ENCODE assay signal across 8 cellular contexts in the genomic region with DNA sequence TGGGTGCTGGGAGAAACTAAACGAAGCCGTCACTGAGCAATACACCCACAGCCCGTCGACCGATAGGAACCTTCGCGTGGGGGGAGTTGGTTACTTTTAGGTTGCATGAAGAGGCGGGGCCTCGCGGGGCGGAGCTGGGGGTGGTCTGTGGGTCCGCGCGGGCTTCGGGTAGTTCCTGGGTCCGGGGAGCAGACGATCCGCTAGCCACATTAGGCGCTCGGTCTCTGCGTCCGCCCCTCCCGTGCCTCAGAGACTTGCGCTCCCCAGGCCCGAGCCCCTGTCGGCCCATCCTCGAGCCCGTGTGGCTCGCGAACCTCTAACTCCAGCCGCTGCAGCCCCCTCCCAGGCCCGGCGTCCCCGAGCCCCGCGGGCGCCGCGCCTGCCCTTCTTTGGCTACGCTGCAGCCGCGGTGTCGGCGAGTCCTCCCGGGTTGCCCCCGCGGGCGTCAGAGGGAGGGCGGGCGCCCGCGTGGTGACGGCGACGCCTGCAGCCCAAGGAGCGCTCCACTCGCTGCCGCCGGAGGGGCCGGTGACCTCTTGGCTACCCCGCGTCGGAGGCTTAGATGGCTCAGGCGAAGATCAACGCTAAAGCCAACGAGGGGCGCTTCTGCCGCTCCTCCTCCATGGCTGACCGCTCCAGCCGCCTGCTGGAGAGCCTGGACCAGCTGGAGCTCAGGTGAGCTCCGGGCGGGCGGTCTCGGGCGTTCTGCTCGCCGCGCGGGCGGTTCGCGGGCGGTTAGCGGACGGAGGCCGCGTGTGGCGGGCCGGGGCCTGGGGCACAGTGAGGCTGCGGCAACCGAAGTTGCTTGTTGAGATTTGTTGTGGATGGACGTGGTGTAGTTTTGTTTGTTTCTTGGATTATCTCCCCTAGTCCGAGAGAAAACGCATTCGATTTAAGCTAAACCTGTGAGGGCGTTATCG. TPM values are rescaled to one million over a fixed set of nuclear protein-coding genes. Genes with fewer than 3 reads are reported as not detected.
DNase-seq lines count a peak whose midpoint lies in the region; ATAC-seq and TF ChIP-seq lines count a peak whose summit lies in the region.

BAG2 (plus strand) TSS at position 191 of the 920 bp plus-strand sequence; CDS start at position 563, 372 bp downstream.

- CTCF ChIA-PET in GM10248 (lab: Yijun Ruan, JAX) = interaction anchor here (0.8 to 2.1 kb wide), 9 partner anchors 11 to 311 kb away, joined by 3 to 11 read pairs (median 3); partner anchors contain the start of gene PRIM2

- peak within 1 kb of the TSS; percentile 83 to 96 for H3K27ac ChIP-seq in ovary
- peak within 1 kb of the TSS; percentile 69 to 95 (median 93) for H3K27ac ChIP-seq in thyroid gland

- no peak for TF ChIP-seq EP300 in ovary (IDR thresholded peaks at IDR 0.05)

- H3K4me1 ChIP-seq in ovary (ENCODE audit: insufficient read depth) = peaks cover 6% of the 10 kb centered on the region
- peaks cover 12 to 16% of the 10 kb centered on the region in 2 donors for H3K4me1 ChIP-seq in thyroid gland

- TF ChIP-seq POLR2A in ovary (IDR thresholded peaks at IDR 0.05) = peak; percentile 83
- peak; percentile 55 to 90 for TF ChIP-seq POLR2A in thyroid gland (IDR thresholded peaks at IDR 0.05)

- peak within 1 kb of the TSS; percentile 91 for H3K4me3 Mint-ChIP-seq in activated naive CD8-positive, alpha-beta T cell

- 0 to 1% (median 0%) methylated on average over 56 to 97 of the region's 97 CpGs for WGBS in ovary, 3 donors
- 0 to 1% methylated on average over 56 to 57 of the region's 97 CpGs for WGBS in thyroid gland, 2 donors

- TF ChIP-seq CTCF in GM10248 (IDR thresholded peaks at IDR 0.05; ENCODE audit: control extremely low read depth, extremely low read depth, low read depth, missing control alignments) (peak; percentile 11), HFF-Myc (IDR thresholded peaks at IDR 0.05; ENCODE audit: low read depth, low read length, missing control alignments) (no peak), ovary (IDR thresholded peaks at IDR 0.05) (peak in 2 of 3 donors; percentile 42 to 70), thyroid gland (IDR thresholded peaks at IDR 0.05) (peak in 4 of 6 experiments; percentile 38 to 53 (median 46))

- H3K36me3 Mint-ChIP-seq in activated naive CD8-positive, alpha-beta T cell = no peaks in the 10 kb centered on the region

- peak within 1 kb of the TSS; percentile 90 for H3K4me3 ChIP-seq in HFF-Myc (replicated peaks; ENCODE audit: low read depth, low read length)
- H3K4me3 ChIP-seq in ovary = peak within 1 kb of the TSS; percentile 75
- H3K4me3 ChIP-seq in thyroid gland (replicated peaks in 1 of 3) = peak within 1 kb of the TSS; percentile 33 to 65 (median 39)

- no peaks in the 10 kb centered on the region for H3K9me3 Mint-ChIP-seq in activated naive CD8-positive, alpha-beta T cell (ENCODE audit: low read depth)

- H3K27me3 ChIP-seq in ovary (no peaks in the 10 kb centered on the region), thyroid gland (no peaks in the 10 kb centered on the region)

- H3K27ac Mint-ChIP-seq in activated naive CD8-positive, alpha-beta T cell = peak within 1 kb of the TSS; percentile 93

- intact Hi-C loops in Right ventricle myocardium inferior (cut with DNase I) (loop anchor here (2.0 to 5.0 kb wide), 3 partner anchors 50 to 145 kb away; partner anchors contain the start of genes PRIM2 and RAB23), ovary (cut with DNase I) (no loop called here), thyroid gland (cut with DNase I) (loop anchor here (5.0 to 10.0 kb wide), 2 partner anchors 50 to 142 kb away; partner anchors contain the start of genes PRIM2 and RAB23)

- POLR2A ChIA-PET in GM10248 (lab: Yijun Ruan, JAX) = interaction anchor here (0.6 to 1.0 kb wide), 3 partner anchors 11 to 50 kb away, joined by 3 read pairs; partner anchors contain the start of gene RAB23

- H3K36me3 ChIP-seq in ovary (no peaks in the 10 kb centered on the region), thyroid gland (no peaks in the 10 kb centered on the region)

- no peaks in the 10 kb centered on the region for H3K27me3 Mint-ChIP-seq in activated naive CD8-positive, alpha-beta T cell

- DNase-seq in GM10248 (ENCODE audit: extremely low spot score) = peak; percentile 93
- peak; percentile 56 for DNase-seq in HFF-Myc (ENCODE audit: extremely low read depth, low read depth)
- DNase-seq in NAMALWA (ENCODE audit: low spot score) = peak; percentile 96
- peak; percentile 62 for DNase-seq in SKM-1 (lab: John Stamatoyannopoulos, UW; ENCODE audit: unreplicated experiment)
- DNase-seq in Right ventricle myocardium inferior (ENCODE audit: missing footprints) = peak; percentile 95
- peak; percentile 94 to 96 (median 95) for DNase-seq in ovary
- peak; percentile 94 to 95 for DNase-seq in thyroid gland

- H3K9me3 ChIP-seq in ovary = no peaks in the 10 kb centered on the region
- H3K9me3 ChIP-seq in thyroid gland = no peaks in the 10 kb centered on the region

- peak; percentile 97 for ATAC-seq in Right ventricle myocardium inferior

- H3K4me1 Mint-ChIP-seq in activated naive CD8-positive, alpha-beta T cell (ENCODE audit: low read depth) = peaks cover 41% of the 10 kb centered on the region

RNA-seq across cellular contexts. Expression of gene BAG2, which starts in this region (rescaled TPM):
- 15.4 TPM for total RNA-seq in Right ventricle myocardium inferior
- total RNA-seq in ovary = 10 to 100 TPM in 5 of 7 donors, 1 to 10 TPM in 2; 9.4 to 18.2 (median 13.6) TPM
- polyA plus RNA-seq in ovary = 10 to 100 TPM in 1 of 2 donors, 1 to 10 TPM in 1; 9.6 to 13.4 TPM
- total RNA-seq in thyroid gland = 10 to 100 TPM in 3 of 4 donors, 1 to 10 TPM in 1; 9.5 to 11.5 (median 10.9) TPM

Comparison
In these comparisons a context has a peak if more than half of its experiments do, and no peak if none do; other contexts are left out.
1. Peak in every context shown above with its lines: DNase-seq, ATAC-seq, H3K4me3 ChIP-seq and H3K27ac ChIP-seq.
2. H3K4me3 ChIP-seq: peak in every context shown above with its lines; median percentile 90 in HFF-Myc; 75 in ovary; 39 in thyroid gland.
3. intact Hi-C loops: an anchor here in Right ventricle myocardium inferior (2.0 to 5.0 kb wide) and thyroid gland (5.0 to 10.0 kb wide); none called in ovary.